36 cellular contexts compared by ENCODE assay signal in genomic region chr14:32629146-32629545, GRCh38.
"Had no signal": no experiment of that assay in that cellular context is flagged by ENCODE, and none has a peak within 500 bp of the region (broad histone marks: within the 10 kb centered on the region; RNA-seq: fewer than 3 reads in every experiment).

No MANE protein-coding gene starts in this region.

- FAIRE-seq: keratinocyte, small intestine had no signal

- H3K4me1 ChIP-seq: adrenal gland, esophagus squamous epithelium, vagina had no signal

- H3K27ac Mint-ChIP-seq: activated CD4-positive, alpha-beta memory T cell treated with anti-CD3 and anti-CD28 coated beads for 36 hours; activated CD4-positive, alpha-beta T cell treated with anti-CD3 and anti-CD28 coated beads, Interleukin-2, amount 10 ng/mL, durations not matched to agents 24 days and 14 days; activated naive CD4-positive, alpha-beta T cell treated with anti-CD3 and anti-CD28 coated beads for 36 hours; activated naive CD8-positive, alpha-beta T cell treated with anti-CD3 and anti-CD28 coated beads for 36 hours; activated T-helper 1 cell treated with anti-CD3 and anti-CD28 coated beads, Interleukin-12 subunit alpha, Interleukin-12 subunit beta, Interleukin-2, Interleukin-4 antibody, amounts not matched to agents 30 ng/mL and 10 ng/mL and 1 ng/mL, durations not matched to agents 14 hours and 24 hours and 36 hours; mesothelial cell of epicardium; naive B cell; nephron progenitor cell; progenitor cell of endocrine pancreas; stimulated activated memory B cell treated with anti-CD40 and anti-IgM and Interleukin-4, amounts not matched to agents 10 μg/mL and 1 μg/mL and 100 μg/mL, for 72 hours; stimulated activated naive CD8-positive, alpha-beta T cell treated with anti-CD3 and anti-CD28 coated beads, Interleukin-15, amount 100 ng/mL, for 72 hours; type B pancreatic cell had no signal

- H3K27me3 Mint-ChIP-seq: activated CD4-positive, alpha-beta memory T cell treated with anti-CD3 and anti-CD28 coated beads for 36 hours; activated CD4-positive, alpha-beta T cell treated with anti-CD3 and anti-CD28 coated beads, Interleukin-2, amount 10 ng/mL, durations not matched to agents 24 days and 14 days; activated naive CD8-positive, alpha-beta T cell treated with anti-CD3 and anti-CD28 coated beads for 36 hours; progenitor cell of endocrine pancreas; stimulated activated memory B cell treated with anti-CD40 and anti-IgM and Interleukin-4, amounts not matched to agents 10 μg/mL and 1 μg/mL and 100 μg/mL, for 72 hours; stimulated activated naive CD8-positive, alpha-beta T cell treated with anti-CD3 and anti-CD28 coated beads, Interleukin-15, amount 100 ng/mL, for 72 hours; type B pancreatic cell had no signal

- DNase-seq: activated CD4-positive, alpha-beta memory T cell treated with anti-CD3 and anti-CD28 coated beads for 36 hours; activated CD4-positive, alpha-beta T cell treated with anti-CD3 and anti-CD28 coated beads, Interleukin-2, amount 10 ng/mL, durations not matched to agents 24 days and 14 days; activated CD4-positive, CD25-positive, alpha-beta regulatory T cell treated with anti-CD3 and anti-CD28 coated beads, Interleukin-2, amount 50 U/mL, for 72 hours; activated CD8-positive, alpha-beta memory T cell treated with anti-CD3 and anti-CD28 coated beads, Interleukin-2, amount 50 U/mL, for 4 hours; activated effector memory CD4-positive, alpha-beta T cell treated with anti-CD3 and anti-CD28 coated beads, Interleukin-2, amount 50 U/mL, for 16 hours; activated naive CD4-positive, alpha-beta T cell treated with anti-CD3 and anti-CD28 coated beads for 36 hours; activated naive CD8-positive, alpha-beta T cell treated with anti-CD3 and anti-CD28 coated beads for 36 hours; activated T-cell treated with anti-CD3 and anti-CD28 coated beads, Interleukin-2, amount 50 U/mL, for 1 hour; adrenal gland; aorta; body of pancreas; effector CD4-positive, alpha-beta T cell; esophagus squamous epithelium; foreskin fibroblast; head of caudate nucleus; hippocampal formation; left cardiac atrium; naive B cell; nephron progenitor cell; ovary; right lobe of liver; small intestine; stimulated activated CD4-positive, alpha-beta T cell treated with anti-CD3 and anti-CD28 coated beads, Interleukin-1b, Interleukin-23, amount 100 ng/mL, for 48 hours; stimulated activated CD4-positive, alpha-beta T cell treated with anti-CD3 and anti-CD28 coated beads, Interleukin-4, amount 100 ng/mL, for 4 hours; stimulated activated CD8-positive, alpha-beta memory T cell treated with anti-CD3 and anti-CD28 coated beads, Interleukin-4, amount 100 ng/mL, for 48 hours; stimulated activated naive CD8-positive, alpha-beta T cell treated with anti-CD3 and anti-CD28 coated beads, Interleukin-15, amount 100 ng/mL, for 72 hours; substantia nigra; T-helper 2 cell had no signal

- H3K4me3 ChIP-seq: adrenal gland, body of pancreas, cardiac muscle cell, esophagus squamous epithelium, ovary, right lobe of liver, vagina had no signal

- H3K27ac ChIP-seq: adrenal gland, body of pancreas, cardiac muscle cell, esophagus squamous epithelium, ovary, right lobe of liver, vagina had no signal

- H3K9me3 Mint-ChIP-seq: activated CD4-positive, alpha-beta memory T cell treated with anti-CD3 and anti-CD28 coated beads for 36 hours; activated CD4-positive, alpha-beta T cell treated with anti-CD3 and anti-CD28 coated beads, Interleukin-2, amount 10 ng/mL, durations not matched to agents 24 days and 14 days; activated T-helper 1 cell treated with anti-CD3 and anti-CD28 coated beads, Interleukin-12 subunit alpha, Interleukin-12 subunit beta, Interleukin-2, Interleukin-4 antibody, amounts not matched to agents 30 ng/mL and 10 ng/mL and 1 ng/mL, durations not matched to agents 14 hours and 24 hours and 36 hours; nephron progenitor cell; type B pancreatic cell had no signal

- H3K36me3 Mint-ChIP-seq: activated CD4-positive, alpha-beta memory T cell treated with anti-CD3 and anti-CD28 coated beads for 36 hours; activated naive CD8-positive, alpha-beta T cell treated with anti-CD3 and anti-CD28 coated beads for 36 hours; mesothelial cell of epicardium; type B pancreatic cell had no signal

- H3K27me3 ChIP-seq: adrenal gland, body of pancreas, cardiac muscle cell, esophagus squamous epithelium, ovary, right lobe of liver, vagina had no signal

- H3K4me3 Mint-ChIP-seq: activated CD4-positive, alpha-beta memory T cell treated with anti-CD3 and anti-CD28 coated beads for 36 hours; activated CD4-positive, alpha-beta T cell treated with anti-CD3 and anti-CD28 coated beads, Interleukin-2, amount 10 ng/mL, durations not matched to agents 24 days and 14 days; activated naive CD4-positive, alpha-beta T cell treated with anti-CD3 and anti-CD28 coated beads for 36 hours; activated naive CD8-positive, alpha-beta T cell treated with anti-CD3 and anti-CD28 coated beads for 36 hours; activated T-helper 1 cell treated with anti-CD3 and anti-CD28 coated beads, Interleukin-12 subunit alpha, Interleukin-12 subunit beta, Interleukin-2, Interleukin-4 antibody, amounts not matched to agents 30 ng/mL and 10 ng/mL and 1 ng/mL, durations not matched to agents 14 hours and 24 hours and 36 hours; mesothelial cell of epicardium; naive B cell; nephron progenitor cell; stimulated activated memory B cell treated with anti-CD40 and anti-IgM and Interleukin-4, amounts not matched to agents 10 μg/mL and 1 μg/mL and 100 μg/mL, for 72 hours; stimulated activated naive CD8-positive, alpha-beta T cell treated with anti-CD3 and anti-CD28 coated beads, Interleukin-15, amount 100 ng/mL, for 72 hours; type B pancreatic cell had no signal

- H3K4me1 Mint-ChIP-seq: mesothelial cell of epicardium; naive B cell; stimulated activated memory B cell treated with anti-CD40 and anti-IgM and Interleukin-4, amounts not matched to agents 10 μg/mL and 1 μg/mL and 100 μg/mL, for 72 hours had no signal

- H3K9me3 ChIP-seq: adrenal gland, body of pancreas, esophagus squamous epithelium, ovary, right lobe of liver, vagina had no signal

- H3K36me3 ChIP-seq: adrenal gland, cardiac muscle cell, esophagus squamous epithelium, ovary, right lobe of liver, vagina had no signal

- ATAC-seq: body of pancreas; left cardiac atrium; right lobe of liver; stimulated activated memory B cell treated with anti-CD40 and anti-IgM and Interleukin-4, amounts not matched to agents 10 μg/mL and 1 μg/mL and 100 μg/mL, for 72 hours; stimulated activated naive CD8-positive, alpha-beta T cell treated with anti-CD3 and anti-CD28 coated beads, Interleukin-15, amount 100 ng/mL, for 72 hours had no signal
